In the genomic region with DNA sequence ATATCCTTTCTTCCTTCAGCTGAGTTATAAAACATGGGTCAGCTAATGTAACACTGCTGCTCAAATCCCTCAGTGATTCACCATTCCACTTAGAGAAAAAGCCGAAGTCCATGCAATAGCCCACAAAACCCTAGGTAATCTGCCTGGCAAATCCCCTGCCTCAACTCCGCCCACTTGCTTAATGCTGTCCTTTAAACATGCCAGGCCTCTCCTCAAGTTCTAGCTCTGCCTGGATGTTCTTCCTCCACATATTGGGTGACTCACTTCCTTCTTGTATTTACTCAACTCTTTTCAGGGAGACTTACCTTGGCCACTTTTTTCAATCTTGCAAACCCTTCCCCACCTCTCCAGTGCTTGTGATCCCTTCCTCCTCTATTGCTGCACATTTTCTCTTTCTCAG, we compare ENCODE assay signal across 12 cellular contexts.
DNase-seq lines count a peak whose midpoint lies in the region; ATAC-seq, FAIRE-seq and TF ChIP-seq lines count a peak whose summit lies in the region.
"Had no signal": no experiment of that assay in that cellular context is flagged by ENCODE, and none has a peak within 500 bp of the region (broad histone marks: within the 10 kb centered on the region; RNA-seq: fewer than 3 reads in every experiment).

No MANE protein-coding gene starts in this region.

- no peaks in the 10 kb centered on the region for H3K4me1 ChIP-seq in H1 (replicated peaks in 1 of 4; ENCODE audit: control insufficient read depth in 3 of 4, insufficient read depth in 4 of 4, low read length in 3 of 4)
- H3K4me1 ChIP-seq in osteoblast (ENCODE audit: insufficient read depth, low read length) = no peaks in the 10 kb centered on the region
- H3K4me1 ChIP-seq: stomach had no signal

- H2BK20ac ChIP-seq in H1 (ENCODE audit: low read length) = no peak overlapping the region

- no peak overlapping the region for H3K23ac ChIP-seq in H1 (ENCODE audit: insufficient read length)

- 100% methylated on average over 2 of the region's 2 CpGs; no CpG with 5 or more reads in 1 of the 2 experiments for WGBS in H1 (ENCODE audit: extremely low coverage in 1 of 2, insufficient coverage in 1 of 2, insufficient read length in 1 of 2, insufficient replicate concordance in 2 of 2, low coverage in 1 of 2, low lambda C conversion rate in 2 of 2, missing lambda C conversion rate in 1 of 2), 2 experiments

- H3K27ac ChIP-seq in H1 (ENCODE audit: low read depth, low read length) (no peak overlapping the region), osteoblast (ENCODE audit: low read depth, low read length) (no peak overlapping the region)
- H3K27ac ChIP-seq: stomach had no signal

- H2BK15ac ChIP-seq in H1 (ENCODE audit: low read length) = no peak overlapping the region

- no peak overlapping the region for H4K91ac ChIP-seq in H1 (replicated peaks; ENCODE audit: insufficient read length, low read length)

- TF ChIP-seq CTCF in H1 (IDR thresholded peaks at IDR 0.05; ENCODE audit: control extremely low read depth in 1 of 3, insufficient read depth in 1 of 3, low read depth in 1 of 3, low read length in 3 of 3) (no peak), osteoblast (IDR thresholded peaks at IDR 0.05; ENCODE audit: extremely low read depth, low read depth, low read length) (no peak)

- no peak overlapping the region for H2BK5ac ChIP-seq in H1 (ENCODE audit: low read depth, low read length)

- H3K18ac ChIP-seq in H1 (ENCODE audit: extremely low read depth, low read length) = no peak overlapping the region

- TF ChIP-seq POLR2A in H1 (IDR thresholded peaks at IDR 0.05; ENCODE audit: control extremely low read depth in 1 of 2, low read depth in 2 of 2, low read length in 2 of 2) = no peak

- no peak overlapping the region for H3K56ac ChIP-seq in H1 (replicated peaks; ENCODE audit: insufficient read length, low read depth, low read length)

- H2AFZ ChIP-seq in H1 (ENCODE audit: low read length) (0 out of 2 replicates have a peak overlapping the region, but pooled peaks have one; percentile 34), osteoblast (ENCODE audit: low read length) (no peak overlapping the region)

- H4K20me1 ChIP-seq in H1 (replicated peaks in 1 of 2; ENCODE audit: control insufficient read depth in 1 of 2, insufficient read depth in 2 of 2, low read length in 2 of 2) (no peaks in the 10 kb centered on the region), osteoblast (ENCODE audit: insufficient read depth, low read length) (no peaks in the 10 kb centered on the region)

- ATAC-seq in GM18909 (IDR thresholded peaks at IDR 0.05; ENCODE audit: poor library complexity, unreplicated experiment) (no peak), HG02885 (IDR thresholded peaks at IDR 0.05; ENCODE audit: poor library complexity, unreplicated experiment) (no peak)

- no peak overlapping the region for H2BK120ac ChIP-seq in H1 (replicated peaks; ENCODE audit: low read depth, low read length)

- TF ChIP-seq EP300 in H1 (IDR thresholded peaks at IDR 0.05; ENCODE audit: borderline replicate concordance in 1 of 2, low read depth in 2 of 2, low read length in 2 of 2) = no peak

- no peaks in the 10 kb centered on the region for H3K23me2 ChIP-seq in H1 (ENCODE audit: low read depth, low read length)

- H3K4me2 ChIP-seq in H1 (ENCODE audit: insufficient read depth in 1 of 2, low read depth in 2 of 2, low read length in 2 of 2) = no peak overlapping the region
- no peak overlapping the region for H3K4me2 ChIP-seq in osteoblast (ENCODE audit: insufficient read depth, low read length)

- H3K79me1 ChIP-seq in H1 (ENCODE audit: low read depth, low read length) = no peaks in the 10 kb centered on the region

- H3K36me3 ChIP-seq in H1 (ENCODE audit: control insufficient read depth in 2 of 4, insufficient read depth in 4 of 4, low read length in 3 of 4) = no peaks in the 10 kb centered on the region
- no peaks in the 10 kb centered on the region for H3K36me3 ChIP-seq in osteoblast (ENCODE audit: insufficient read depth, low read length)
- H3K36me3 ChIP-seq: stomach had no signal

- no peak overlapping the region for H3K4me3 ChIP-seq in H1 (ENCODE audit: extremely low read depth in 1 of 4, insufficient read depth in 2 of 4, low read depth in 3 of 4, low read length in 4 of 4)
- H3K4me3 ChIP-seq in osteoblast (ENCODE audit: insufficient read depth, low read length) = no peak overlapping the region
- H3K4me3 ChIP-seq: stomach had no signal

- no peak overlapping the region for H4K5ac ChIP-seq in H1 (ENCODE audit: insufficient read length, low read depth, low read length)

- H3K4ac ChIP-seq in H1 (replicated peaks; ENCODE audit: insufficient read length, low read depth, low read length) = no peak overlapping the region

- H3K79me2 ChIP-seq in H1 (ENCODE audit: control insufficient read depth in 1 of 2, insufficient read depth in 2 of 2, low read length in 2 of 2) (no peaks in the 10 kb centered on the region), osteoblast (ENCODE audit: insufficient read depth, low read length) (no peaks in the 10 kb centered on the region)

- no peak overlapping the region for H2AK5ac ChIP-seq in H1 (ENCODE audit: low read depth, low read length)

- H3K9me3 ChIP-seq in H1 (ENCODE audit: insufficient read depth in 2 of 2, low read depth in 1 of 2, low read length in 1 of 2) = no peaks in the 10 kb centered on the region
- no peaks in the 10 kb centered on the region for H3K9me3 ChIP-seq in osteoblast (ENCODE audit: low read depth, low read length)
- H3K9me3 ChIP-seq: stomach had no signal

- TF ChIP-seq RAD21 in H1 (IDR thresholded peaks at IDR 0.05 in 1 of 2, conservative IDR thresholded peaks at IDR 0.05 in 1 of 2; ENCODE audit: low read depth in 2 of 2, low read length in 2 of 2) = no peak

- H3K27me3 ChIP-seq in H1 (replicated peaks in 1 of 4; ENCODE audit: control insufficient read depth in 3 of 4, extremely low read depth in 1 of 4, insufficient read depth in 3 of 4, low read length in 3 of 4) (peaks cover 0 to 1% (median 0%) of the 10 kb centered on the region in 4 experiments; a peak in 1 of 7 replicates), osteoblast (ENCODE audit: insufficient read depth, low read length) (no peaks in the 10 kb centered on the region)
- H3K27me3 ChIP-seq: stomach had no signal

- no peak overlapping the region for H3K14ac ChIP-seq in H1 (ENCODE audit: insufficient read length)

- no peak overlapping the region for H3K9ac ChIP-seq in H1 (replicated peaks in 1 of 4; ENCODE audit: extremely low read depth in 1 of 4, low read depth in 3 of 4, low read length in 3 of 4)

- H2BK12ac ChIP-seq in H1 (ENCODE audit: low read depth, low read length) = no peak overlapping the region

- POLR2A ChIA-PET in H1 (lab: Charles Lee; ENCODE audit: partially characterized antibody) = no interaction called here

- peak; percentile 71 for DNase-seq in HCEC 1CT
- DNase-seq in RKO (ENCODE audit: low spot score) = peak; percentile 11
- no peak for DNase-seq in H1 (ENCODE audit: low read depth in 1 of 2, low spot score in 2 of 2)
- DNase-seq in osteoblast (ENCODE audit: insufficient read length, low spot score, missing footprints) = peak; percentile 55
- no peak for DNase-seq in stimulated activated CD4-positive, alpha-beta T cell treated with anti-CD3 and anti-CD28 coated beads, Interleukin-15, amount 100 ng/mL, for 24 hours
- no peak for DNase-seq in stimulated activated CD4-positive, alpha-beta T cell treated with anti-CD3 and anti-CD28 coated beads, Interleukin-2, amount 100 ng/mL, for 48 hours
- DNase-seq: activated naive CD8-positive, alpha-beta T cell treated with anti-CD3 and anti-CD28 coated beads, Interleukin-2, amount 10 ng/mL, durations not matched to agents 7 days and 5 days; endodermal cell; stimulated activated CD4-positive, alpha-beta T cell treated with anti-CD3 and anti-CD28 coated beads, Interleukin-2, amount 100 ng/mL, for 24 hours; stomach had no signal

- no peak overlapping the region for H4K8ac ChIP-seq in H1 (ENCODE audit: extremely low read depth, insufficient read depth, low read length)

- no peak for FAIRE-seq in H1 (lab: Jason Lieb, UNC)

- CTCF ChIA-PET in H1 (lab: Charles Lee; ENCODE audit: partially characterized antibody) = interaction anchor here (0.8 kb wide), 1 partner anchor 341 kb away, joined by 3 read pairs; no protein-coding TSS in a partner anchor

TF ChIP-seq in H1, 55 proteins besides CTCF, POLR2A, EP300 and RAD21:
- TF ChIP-seq KDM5A (IDR thresholded peaks at IDR 0.05; ENCODE audit: low read length) (no peak), EZH2 (IDR thresholded peaks at IDR 0.05; ENCODE audit: low read depth, low read length, severe bottlenecking) (no peak), TAF1 (IDR thresholded peaks at IDR 0.05; ENCODE audit: low read depth, low read length) (no peak), HDAC6 (IDR thresholded peaks at IDR 0.05; ENCODE audit: low read depth, low read length) (no peak), SAP30 (IDR thresholded peaks at IDR 0.05; ENCODE audit: insufficient read depth, insufficient replicate concordance, low read length) (no peak), CTBP2 (IDR thresholded peaks at IDR 0.05; ENCODE audit: borderline replicate concordance, insufficient read depth, insufficient read length, low read length) (no peak), TBP (IDR thresholded peaks at IDR 0.05; ENCODE audit: low read depth, low read length) (no peak), SUZ12 (IDR thresholded peaks at IDR 0.05; ENCODE audit: low read length) (no peak)
- TF ChIP-seq, protein P1, sequence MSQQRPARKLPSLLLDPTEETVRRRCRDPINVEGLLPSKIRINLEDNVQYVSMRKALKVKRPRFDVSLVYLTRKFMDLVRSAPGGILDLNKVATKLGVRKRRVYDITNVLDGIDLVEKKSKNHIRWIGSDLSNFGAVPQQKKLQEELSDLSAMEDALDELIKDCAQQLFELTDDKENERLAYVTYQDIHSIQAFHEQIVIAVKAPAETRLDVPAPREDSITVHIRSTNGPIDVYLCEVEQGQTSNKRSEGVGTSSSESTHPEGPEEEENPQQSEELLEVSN (IDR thresholded peaks at IDR 0.05) = no peak

Comparison
In these comparisons a context has a peak if more than half of its experiments do, and no peak if none do; other contexts are left out.
1. DNase-seq: peak in HCEC 1CT (single experiment), RKO (single experiment) and osteoblast (single experiment); none in H1 (0 of 2), stimulated activated CD4-positive, alpha-beta T cell treated with anti-CD3 and anti-CD28 coated beads, Interleukin-15, amount 100 ng/mL, for 24 hours (single experiment) and stimulated activated CD4-positive, alpha-beta T cell treated with anti-CD3 and anti-CD28 coated beads, Interleukin-2, amount 100 ng/mL, for 48 hours (0 of 2).